ENCODE assay signal across 1 cellular context in genomic region chr2:66845307-66845706, GRCh38.
TF ChIP-seq lines count a peak whose summit lies in the region.

No MANE protein-coding gene starts in this region.

TF ChIP-seq in GM23338, 12 proteins besides CTCF, POLR2A, EP300 and RAD21 (continued from another document):
- TF ChIP-seq CREB1 (CRISPR knock-in tag; IDR thresholded peaks at IDR 0.05; ENCODE audit: low read depth) (no peak), EZH2 (IDR thresholded peaks at IDR 0.05; ENCODE audit: low read depth, unreplicated experiment) (no peak), ETS1 (IDR thresholded peaks at IDR 0.05) (no peak), ZNF114 (CRISPR knock-in tag; IDR thresholded peaks at IDR 0.05) (no peak), STAT1 (IDR thresholded peaks at IDR 0.05; ENCODE audit: unreplicated experiment) (no peak), NANOG (IDR thresholded peaks at IDR 0.05; ENCODE audit: borderline replicate concordance) (no peak), JUNB (IDR thresholded peaks at IDR 0.05; ENCODE audit: unreplicated experiment) (no peak)
- TF ChIP-seq, protein P1, sequence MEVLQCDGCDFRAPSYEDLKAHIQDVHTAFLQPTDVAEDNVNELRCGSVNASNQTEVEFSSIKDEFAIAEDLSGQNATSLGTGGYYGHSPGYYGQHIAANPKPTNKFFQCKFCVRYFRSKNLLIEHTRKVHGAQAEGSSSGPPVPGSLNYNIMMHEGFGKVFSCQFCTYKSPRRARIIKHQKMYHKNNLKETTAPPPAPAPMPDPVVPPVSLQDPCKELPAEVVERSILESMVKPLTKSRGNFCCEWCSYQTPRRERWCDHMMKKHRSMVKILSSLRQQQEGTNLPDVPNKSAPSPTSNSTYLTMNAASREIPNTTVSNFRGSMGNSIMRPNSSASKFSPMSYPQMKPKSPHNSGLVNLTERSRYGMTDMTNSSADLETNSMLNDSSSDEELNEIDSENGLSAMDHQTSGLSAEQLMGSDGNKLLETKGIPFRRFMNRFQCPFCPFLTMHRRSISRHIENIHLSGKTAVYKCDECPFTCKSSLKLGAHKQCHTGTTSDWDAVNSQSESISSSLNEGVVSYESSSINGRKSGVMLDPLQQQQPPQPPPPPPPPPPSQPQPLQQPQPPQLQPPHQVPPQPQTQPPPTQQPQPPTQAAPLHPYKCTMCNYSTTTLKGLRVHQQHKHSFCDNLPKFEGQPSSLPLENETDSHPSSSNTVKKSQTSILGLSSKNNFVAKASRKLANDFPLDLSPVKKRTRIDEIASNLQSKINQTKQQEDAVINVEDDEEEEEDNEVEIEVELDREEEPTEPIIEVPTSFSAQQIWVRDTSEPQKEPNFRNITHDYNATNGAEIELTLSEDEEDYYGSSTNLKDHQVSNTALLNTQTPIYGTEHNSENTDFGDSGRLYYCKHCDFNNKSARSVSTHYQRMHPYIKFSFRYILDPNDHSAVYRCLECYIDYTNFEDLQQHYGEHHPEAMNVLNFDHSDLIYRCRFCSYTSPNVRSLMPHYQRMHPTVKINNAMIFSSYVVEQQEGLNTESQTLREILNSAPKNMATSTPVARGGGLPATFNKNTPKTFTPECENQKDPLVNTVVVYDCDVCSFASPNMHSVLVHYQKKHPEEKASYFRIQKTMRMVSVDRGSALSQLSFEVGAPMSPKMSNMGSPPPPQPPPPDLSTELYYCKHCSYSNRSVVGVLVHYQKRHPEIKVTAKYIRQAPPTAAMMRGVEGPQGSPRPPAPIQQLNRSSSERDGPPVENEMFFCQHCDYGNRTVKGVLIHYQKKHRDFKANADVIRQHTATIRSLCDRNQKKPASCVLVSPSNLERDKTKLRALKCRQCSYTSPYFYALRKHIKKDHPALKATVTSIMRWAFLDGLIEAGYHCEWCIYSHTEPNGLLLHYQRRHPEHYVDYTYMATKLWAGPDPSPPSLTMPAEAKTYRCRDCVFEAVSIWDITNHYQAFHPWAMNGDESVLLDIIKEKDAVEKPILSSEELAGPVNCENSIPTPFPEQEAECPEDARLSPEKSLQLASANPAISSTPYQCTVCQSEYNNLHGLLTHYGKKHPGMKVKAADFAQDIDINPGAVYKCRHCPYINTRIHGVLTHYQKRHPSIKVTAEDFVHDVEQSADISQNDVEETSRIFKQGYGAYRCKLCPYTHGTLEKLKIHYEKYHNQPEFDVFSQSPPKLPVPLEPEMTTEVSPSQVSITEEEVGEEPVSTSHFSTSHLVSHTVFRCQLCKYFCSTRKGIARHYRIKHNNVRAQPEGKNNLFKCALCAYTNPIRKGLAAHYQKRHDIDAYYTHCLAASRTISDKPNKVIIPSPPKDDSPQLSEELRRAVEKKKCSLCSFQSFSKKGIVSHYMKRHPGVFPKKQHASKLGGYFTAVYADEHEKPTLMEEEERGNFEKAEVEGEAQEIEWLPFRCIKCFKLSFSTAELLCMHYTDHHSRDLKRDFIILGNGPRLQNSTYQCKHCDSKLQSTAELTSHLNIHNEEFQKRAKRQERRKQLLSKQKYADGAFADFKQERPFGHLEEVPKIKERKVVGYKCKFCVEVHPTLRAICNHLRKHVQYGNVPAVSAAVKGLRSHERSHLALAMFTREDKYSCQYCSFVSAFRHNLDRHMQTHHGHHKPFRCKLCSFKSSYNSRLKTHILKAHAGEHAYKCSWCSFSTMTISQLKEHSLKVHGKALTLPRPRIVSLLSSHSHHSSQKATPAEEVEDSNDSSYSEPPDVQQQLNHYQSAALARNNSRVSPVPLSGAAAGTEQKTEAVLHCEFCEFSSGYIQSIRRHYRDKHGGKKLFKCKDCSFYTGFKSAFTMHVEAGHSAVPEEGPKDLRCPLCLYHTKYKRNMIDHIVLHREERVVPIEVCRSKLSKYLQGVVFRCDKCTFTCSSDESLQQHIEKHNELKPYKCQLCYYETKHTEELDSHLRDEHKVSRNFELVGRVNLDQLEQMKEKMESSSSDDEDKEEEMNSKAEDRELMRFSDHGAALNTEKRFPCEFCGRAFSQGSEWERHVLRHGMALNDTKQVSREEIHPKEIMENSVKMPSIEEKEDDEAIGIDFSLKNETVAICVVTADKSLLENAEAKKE (CRISPR knock-in tag; IDR thresholded peaks at IDR 0.05) = no peak
- TF ChIP-seq, protein P2, sequence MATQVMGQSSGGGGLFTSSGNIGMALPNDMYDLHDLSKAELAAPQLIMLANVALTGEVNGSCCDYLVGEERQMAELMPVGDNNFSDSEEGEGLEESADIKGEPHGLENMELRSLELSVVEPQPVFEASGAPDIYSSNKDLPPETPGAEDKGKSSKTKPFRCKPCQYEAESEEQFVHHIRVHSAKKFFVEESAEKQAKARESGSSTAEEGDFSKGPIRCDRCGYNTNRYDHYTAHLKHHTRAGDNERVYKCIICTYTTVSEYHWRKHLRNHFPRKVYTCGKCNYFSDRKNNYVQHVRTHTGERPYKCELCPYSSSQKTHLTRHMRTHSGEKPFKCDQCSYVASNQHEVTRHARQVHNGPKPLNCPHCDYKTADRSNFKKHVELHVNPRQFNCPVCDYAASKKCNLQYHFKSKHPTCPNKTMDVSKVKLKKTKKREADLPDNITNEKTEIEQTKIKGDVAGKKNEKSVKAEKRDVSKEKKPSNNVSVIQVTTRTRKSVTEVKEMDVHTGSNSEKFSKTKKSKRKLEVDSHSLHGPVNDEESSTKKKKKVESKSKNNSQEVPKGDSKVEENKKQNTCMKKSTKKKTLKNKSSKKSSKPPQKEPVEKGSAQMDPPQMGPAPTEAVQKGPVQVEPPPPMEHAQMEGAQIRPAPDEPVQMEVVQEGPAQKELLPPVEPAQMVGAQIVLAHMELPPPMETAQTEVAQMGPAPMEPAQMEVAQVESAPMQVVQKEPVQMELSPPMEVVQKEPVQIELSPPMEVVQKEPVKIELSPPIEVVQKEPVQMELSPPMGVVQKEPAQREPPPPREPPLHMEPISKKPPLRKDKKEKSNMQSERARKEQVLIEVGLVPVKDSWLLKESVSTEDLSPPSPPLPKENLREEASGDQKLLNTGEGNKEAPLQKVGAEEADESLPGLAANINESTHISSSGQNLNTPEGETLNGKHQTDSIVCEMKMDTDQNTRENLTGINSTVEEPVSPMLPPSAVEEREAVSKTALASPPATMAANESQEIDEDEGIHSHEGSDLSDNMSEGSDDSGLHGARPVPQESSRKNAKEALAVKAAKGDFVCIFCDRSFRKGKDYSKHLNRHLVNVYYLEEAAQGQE (IDR thresholded peaks at IDR 0.05; ENCODE audit: unreplicated experiment) = no peak
